ENCODE assay signal across 1 cellular context in genomic region chr5:149791881-149792280, GRCh38.
TF ChIP-seq lines count a peak whose summit lies in the region.

No MANE protein-coding gene starts in this region.

TF ChIP-seq in H1, 55 proteins besides CTCF, POLR2A, EP300 and RAD21:
- TF ChIP-seq KDM1A (IDR thresholded peaks at IDR 0.05; ENCODE audit: borderline replicate concordance, low read length) (no peak), RFX5 (IDR thresholded peaks at IDR 0.05; ENCODE audit: borderline replicate concordance, low read depth, low read length) (no peak), GTF2F1 (IDR thresholded peaks at IDR 0.05; ENCODE audit: borderline replicate concordance, low read depth, low read length) (no peak), YY1 (IDR thresholded peaks at IDR 0.05; ENCODE audit: low read depth, low read length) (no peak), SP2 (IDR thresholded peaks at IDR 0.05; ENCODE audit: low read length) (no peak), HDAC6 (IDR thresholded peaks at IDR 0.05; ENCODE audit: low read depth, low read length) (no peak), SP4 (IDR thresholded peaks at IDR 0.05; ENCODE audit: low read length) (no peak), TCF12 (IDR thresholded peaks at IDR 0.05; ENCODE audit: low read depth, low read length) (no peak), MAX (IDR thresholded peaks at IDR 0.05) (no peak), SIN3A (conservative IDR thresholded peaks at IDR 0.05 in 1 of 2, IDR thresholded peaks at IDR 0.05 in 1 of 2; ENCODE audit: low read depth in 1 of 2, low read length in 2 of 2) (no peak), POU5F1 (IDR thresholded peaks at IDR 0.05; ENCODE audit: low read depth, low read length) (no peak)
TF ChIP-seq in H1: peak in this region for 0.
